Comparison of ENCODE assay signal across 10 cellular contexts in the genomic region with DNA sequence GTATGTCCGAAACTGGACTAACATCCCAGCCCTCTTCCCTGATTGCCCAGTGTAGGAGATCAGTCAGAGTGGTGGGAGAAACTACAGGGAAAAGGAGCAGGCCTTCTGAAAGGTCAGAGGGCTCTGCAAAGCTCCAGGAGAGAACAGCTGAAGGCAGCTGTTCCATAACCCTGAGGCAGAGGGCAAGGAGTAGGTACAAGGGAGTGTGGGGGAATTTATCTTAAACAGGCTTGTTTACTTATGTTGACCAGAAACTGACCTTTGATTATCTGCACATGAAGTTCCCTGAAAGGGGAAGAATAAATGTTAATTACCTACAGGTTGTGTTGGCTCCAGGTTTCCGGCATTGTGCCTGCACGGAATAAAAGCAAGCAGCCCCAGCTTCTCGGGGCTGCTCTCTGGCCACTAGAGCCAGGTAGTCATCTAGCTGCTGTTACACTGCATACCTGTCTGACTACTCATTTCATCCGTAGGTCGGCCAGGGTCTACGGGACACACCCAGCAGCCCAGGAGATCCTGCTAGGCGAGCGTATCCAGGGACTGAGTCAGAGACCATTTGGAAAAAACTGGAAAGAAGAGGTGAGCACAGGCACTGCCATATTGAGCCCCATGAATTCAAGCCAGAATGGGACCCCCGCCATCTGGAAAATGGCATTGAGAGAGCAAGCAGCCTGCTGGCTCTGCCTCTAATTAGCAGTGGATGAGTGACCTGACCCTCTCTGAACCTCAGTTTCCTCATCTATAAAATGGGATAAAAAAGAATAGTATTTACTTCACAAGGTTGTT. TPM values are rescaled to one million over a fixed set of nuclear protein-coding genes. Genes with fewer than 3 reads are reported as not detected.
DNase-seq lines count a peak whose midpoint lies in the region; ATAC-seq and TF ChIP-seq lines count a peak whose summit lies in the region.
"Had no signal": no experiment of that assay in that cellular context is flagged by ENCODE, and none has a peak within 500 bp of the region (broad histone marks: within the 10 kb centered on the region; RNA-seq: fewer than 3 reads in every experiment).

No MANE protein-coding gene starts in this region.

- TF ChIP-seq CTCF in cardiac muscle cell (IDR thresholded peaks at IDR 0.05; ENCODE audit: low read depth, low read length) (no peak), heart left ventricle (IDR thresholded peaks at IDR 0.05) (no peak), choroid plexus epithelial cell (conservative IDR thresholded peaks at IDR 0.05; ENCODE audit: low read depth, low read length) (no peak)
- no peak for TF ChIP-seq CTCF in CD4-positive, alpha-beta T cell (IDR thresholded peaks at IDR 0.05)

- intact Hi-C loops in heart left ventricle (cut with DNase I), result no loop called here
- intact Hi-C loops in CD4-positive, alpha-beta T cell (cut with DNase I, micrococcal nuclease), result loop anchor here in 1 of 2 experiments (5.0 kb wide), 2 partner anchors 33 to 68 kb away; a partner anchor contains a TSS

- H3K4me3 ChIP-seq in cardiac muscle cell, result no peak overlapping the region
- H3K4me3 ChIP-seq in heart left ventricle, result no peak overlapping the region
- no peak overlapping the region for H3K4me3 ChIP-seq in choroid plexus epithelial cell (ENCODE audit: low read depth, low read length)
- no peak overlapping the region for H3K4me3 ChIP-seq in mesendoderm (ENCODE audit: low read length)

- H3K9me3 Mint-ChIP-seq in CD4-positive, alpha-beta T cell, result no peaks in the 10 kb centered on the region
- H3K9me3 Mint-ChIP-seq: effector memory CD8-positive, alpha-beta T cell had no signal

- no peak overlapping the region for H3K4me3 Mint-ChIP-seq in CD4-positive, alpha-beta T cell
- H3K4me3 Mint-ChIP-seq: effector memory CD8-positive, alpha-beta T cell had no signal

- no peak overlapping the region for H3K4ac ChIP-seq in mesendoderm (ENCODE audit: low read depth, low read length)

- H3K4me1 ChIP-seq in cardiac muscle cell (ENCODE audit: low read depth) (peaks cover 20% of the 10 kb centered on the region), heart left ventricle (peaks cover 0 to 9% (median 3%) of the 10 kb centered on the region in 12 donors), mesendoderm (ENCODE audit: control insufficient read depth, low read depth, low read length) (peaks cover 5% of the 10 kb centered on the region)

- no peak overlapping the region for H2BK120ac ChIP-seq in mesendoderm (ENCODE audit: low read depth, low read length)

- no peak for DNase-seq in cardiac muscle cell (ENCODE audit: low read depth in 1 of 2, low spot score in 1 of 2)
- no peak for DNase-seq in heart left ventricle
- peak; percentile 58 for DNase-seq in choroid plexus epithelial cell (ENCODE audit: low read depth)
- DNase-seq in mesendoderm, result peak; percentile 74
- DNase-seq in activated naive CD4-positive, alpha-beta T cell treated with anti-CD3 and anti-CD28 coated beads, Interleukin-2, amount 50 U/mL, for 16 hours, result no peak
- DNase-seq in HUDEP-2 (lab: John Stamatoyannopoulos, UW; ENCODE audit: unreplicated experiment in 76 of 76), result no peak
- no peak for DNase-seq in CD4-positive, alpha-beta T cell
- DNase-seq: effector memory CD8-positive, alpha-beta T cell had no signal

- H2AK5ac ChIP-seq in mesendoderm (ENCODE audit: low read length), result no peak overlapping the region

- H3K56ac ChIP-seq in mesendoderm (ENCODE audit: low read length), result no peak overlapping the region

- CTCF ChIA-PET in CD4-positive, alpha-beta T cell (lab: Charles Lee), result no interaction called here

- no peak overlapping the region for H3K18ac ChIP-seq in mesendoderm (ENCODE audit: low read length)

- no peak overlapping the region for H4K8ac ChIP-seq in mesendoderm (ENCODE audit: low read depth, low read length)

- 89 to 94% (median 93%) methylated on average over 10 of the region's 10 CpGs for WGBS in heart left ventricle, 4 donors
- no CpG with 5 or more reads among the region's 10 CpGs for WGBS in mesendoderm (ENCODE audit: extremely low coverage, insufficient coverage, low lambda C conversion rate)

- no peak overlapping the region for H2BK5ac ChIP-seq in mesendoderm (ENCODE audit: low read length)

- H3K79me1 ChIP-seq in mesendoderm (ENCODE audit: low read length), result no peaks in the 10 kb centered on the region

- TF ChIP-seq POLR2A in heart left ventricle (IDR thresholded peaks at IDR 0.05), result no peak

- H3K23ac ChIP-seq in mesendoderm (ENCODE audit: low read length), result no peak overlapping the region

- no peaks in the 10 kb centered on the region for H3K36me3 Mint-ChIP-seq in CD4-positive, alpha-beta T cell (ENCODE audit: low read depth)

- POLR2A ChIA-PET in CD4-positive, alpha-beta T cell (lab: Charles Lee), result no interaction called here

- H3K27me3 ChIP-seq in cardiac muscle cell, result no peaks in the 10 kb centered on the region
- H3K27me3 ChIP-seq in heart left ventricle, result no peaks in the 10 kb centered on the region
- no peaks in the 10 kb centered on the region for H3K27me3 ChIP-seq in mesendoderm (ENCODE audit: insufficient read depth, low read length, poor library complexity)
- no peaks in the 10 kb centered on the region for H3K27me3 ChIP-seq in CD4-positive, alpha-beta T cell (ENCODE audit: control insufficient read depth, insufficient read depth, low read length)

- no peaks in the 10 kb centered on the region for H3K27me3 Mint-ChIP-seq in CD4-positive, alpha-beta T cell
- H3K27me3 Mint-ChIP-seq: effector memory CD8-positive, alpha-beta T cell had no signal

- no peaks in the 10 kb centered on the region for H3K79me2 ChIP-seq in mesendoderm (ENCODE audit: control insufficient read depth, insufficient read depth, low read length)

- H3K27ac ChIP-seq in cardiac muscle cell (peak overlapping the region; percentile 23), heart left ventricle (no peak overlapping the region), mesendoderm (ENCODE audit: low read depth, low read length) (no peak overlapping the region)
- no peak overlapping the region for H3K27ac ChIP-seq in CD4-positive, alpha-beta T cell (ENCODE audit: low read depth, low read length)

- H3K36me3 ChIP-seq in cardiac muscle cell, result no peaks in the 10 kb centered on the region
- no peaks in the 10 kb centered on the region for H3K36me3 ChIP-seq in heart left ventricle
- H3K36me3 ChIP-seq in mesendoderm (ENCODE audit: control insufficient read depth, insufficient read depth, low read length), result no peaks in the 10 kb centered on the region

- no peak overlapping the region for H2BK15ac ChIP-seq in mesendoderm (replicated peaks; ENCODE audit: low read depth)

- no peak overlapping the region for H4K5ac ChIP-seq in mesendoderm (ENCODE audit: low read length)

- no peak overlapping the region for H3K4me2 ChIP-seq in mesendoderm (ENCODE audit: low read length)

- H3K9ac ChIP-seq in mesendoderm (ENCODE audit: low read length), result no peak overlapping the region

- H3K9me3 ChIP-seq in cardiac muscle cell (ENCODE audit: low read depth) (no peaks in the 10 kb centered on the region), heart left ventricle (no peaks in the 10 kb centered on the region)
- no peaks in the 10 kb centered on the region for H3K9me3 ChIP-seq in CD4-positive, alpha-beta T cell (ENCODE audit: control insufficient read depth, low read length)

- ATAC-seq in heart left ventricle (no peak), GM19397 (IDR thresholded peaks at IDR 0.05; ENCODE audit: unreplicated experiment) (no peak)
- no peak for ATAC-seq in CD4-positive, alpha-beta T cell (ENCODE audit: poor library complexity)
- ATAC-seq: effector memory CD8-positive, alpha-beta T cell had no signal

- no peak overlapping the region for H3K27ac Mint-ChIP-seq in CD4-positive, alpha-beta T cell
- H3K27ac Mint-ChIP-seq: effector memory CD8-positive, alpha-beta T cell had no signal

- H3K4me1 Mint-ChIP-seq in CD4-positive, alpha-beta T cell (ENCODE audit: low read depth), result peaks cover 5% of the 10 kb centered on the region

RNA-seq across cellular contexts. Expression of a gene that starts 14.9 kb away (rescaled TPM):
- total RNA-seq in cardiac muscle cell (10.7 and 12.5 TPM in 2 replicates), heart left ventricle (1 to 10 TPM; 1.1 to 5.7 (median 2.1) TPM)
- polyA plus RNA-seq in cardiac muscle cell (2.1 and 3.1 TPM in 2 replicates), heart left ventricle (1 to 10 TPM; 1.3 to 1.7 TPM)
- polyA plus RNA-seq in mesendoderm (2013, experiment 1 of 2), result 3.7 TPM
- polyA plus RNA-seq in mesendoderm (2013, experiment 2 of 2), result 3.5 TPM
- total RNA-seq in CD4-positive, alpha-beta T cell, result 1 to 10 TPM; 1.1 to 1.5 TPM

RNA-seq across cellular contexts. Expression of a gene that starts 15.8 kb away (rescaled TPM):
- total RNA-seq in cardiac muscle cell, result 225 and 572 TPM in 2 replicates
- 943 and 1,052 TPM in 2 replicates for polyA plus RNA-seq in cardiac muscle cell
- 10 to 100 TPM; 21.1 to 95.2 (median 46.4) TPM for total RNA-seq in heart left ventricle
- 10 to 100 TPM; 38.3 to 63.2 TPM for polyA plus RNA-seq in heart left ventricle
- polyA plus RNA-seq in mesendoderm (2013, experiment 1 of 2), result 531 TPM
- polyA plus RNA-seq in mesendoderm (2013, experiment 2 of 2), result 528 TPM
- 10 to 100 TPM; 25.2 to 25.6 TPM for total RNA-seq in CD4-positive, alpha-beta T cell

RNA-seq across cellular contexts. Expression of a gene that starts 31.2 kb away (rescaled TPM):
- total RNA-seq in cardiac muscle cell, result 3.0 and 4.4 TPM in 2 replicates
- polyA plus RNA-seq in cardiac muscle cell, result 4.9 and 5.6 TPM in 2 replicates
- total RNA-seq in heart left ventricle, result 1 to 10 TPM in 1 of 9 donors, under 1 TPM in 2, not detected in 6; 0.25 to 1.5 (median 0.27) TPM
- under 1 TPM in 1 of 2 donors, not detected in 1; 0.19 TPM for polyA plus RNA-seq in heart left ventricle
- polyA plus RNA-seq in mesendoderm (2013, experiment 1 of 2), result 17.7 TPM
- polyA plus RNA-seq in mesendoderm (2013, experiment 2 of 2), result 17.8 TPM
- not detected for total RNA-seq in CD4-positive, alpha-beta T cell
- total RNA-seq: mesenteric fat pad had no signal

Comparison
In these comparisons a context has a peak if more than half of its experiments do, and no peak if none do; other contexts are left out.
1. DNase-seq: peak in choroid plexus epithelial cell (single experiment) and mesendoderm (single experiment); none in cardiac muscle cell (0 of 2), heart left ventricle (0 of 5), activated naive CD4-positive, alpha-beta T cell treated with anti-CD3 and anti-CD28 coated beads, Interleukin-2, amount 50 U/mL, for 16 hours (single experiment), HUDEP-2 (0 of 76) and CD4-positive, alpha-beta T cell (0 of 10).